ENCODE assay signal across 8 cellular contexts in the genomic region with DNA sequence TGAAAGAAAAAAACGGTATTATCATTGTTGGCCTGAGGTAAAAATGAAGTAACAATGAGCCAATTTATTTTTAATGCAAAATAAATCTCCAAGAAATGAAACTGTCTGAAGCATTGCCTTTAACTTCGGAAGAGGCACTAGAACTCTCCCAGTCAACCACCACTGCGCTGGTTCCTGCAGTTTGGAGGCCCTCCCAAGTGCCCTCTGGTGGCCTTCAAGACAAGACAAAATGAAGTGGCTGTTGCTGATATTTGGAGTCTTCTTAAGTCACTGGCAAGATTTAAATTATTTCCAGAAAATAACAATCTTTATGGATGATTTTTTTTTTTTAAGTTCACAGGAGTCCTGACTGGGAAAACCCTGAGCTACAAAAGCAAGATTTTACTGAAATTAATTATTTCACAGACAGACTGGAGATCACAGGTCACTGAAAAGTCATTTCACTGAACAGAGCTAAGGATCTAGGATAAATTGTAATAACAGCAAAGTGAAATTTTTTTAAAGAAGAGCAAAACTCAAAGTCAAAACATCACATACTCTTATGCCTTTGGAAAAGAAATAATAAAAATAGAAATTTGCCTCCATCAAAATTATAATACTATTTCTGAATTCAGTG. TPM values are rescaled to one million over a fixed set of nuclear protein-coding genes. Genes with fewer than 3 reads are reported as not detected.
A peak's percentile ranks its signal among the peaks of the same experiment; 100 is the strongest.
DNase-seq lines count a peak whose midpoint lies in the region; ATAC-seq and TF ChIP-seq lines count a peak whose summit lies in the region.

No MANE protein-coding gene starts in this region.

- peak overlapping the region; percentile 35 for H3K27ac Mint-ChIP-seq in CD8-positive, alpha-beta T cell

- POLR2A ChIA-PET in CD8-positive, alpha-beta T cell (lab: Charles Lee), result no interaction called here

- in situ Hi-C loops in gastrocnemius medialis (cut with MboI; ENCODE audit: low sequenced_read_pairs in 4 of 4), result loop anchor here in 1 of 4 donors (25.0 kb wide), 1 partner anchor 412 kb away; no protein-coding TSS in a partner anchor

- DNase-seq in CD8-positive, alpha-beta T cell, result peak in 5 of 7 experiments; percentile 21 to 33 (median 25)
- DNase-seq in HCEC 1CT (peak; percentile 54), NOMO-1 treated with DMSO at 0.1 percent for 48 hours (lab: John Stamatoyannopoulos, UW; ENCODE audit: unreplicated experiment) (peak; percentile 43), adrenal gland (peak; percentile 32 to 84 (median 61)), right cardiac atrium (peak; percentile 73 to 85 (median 77)), gastrocnemius medialis (peak; percentile 29 to 56)

- peaks cover 31% of the 10 kb centered on the region for H3K4me1 Mint-ChIP-seq in CD8-positive, alpha-beta T cell (ENCODE audit: low read depth)

- intact Hi-C loops in CD8-positive, alpha-beta T cell (cut with DNase I, micrococcal nuclease), result loop anchor here (2.0 kb wide), 2 partner anchors 52 to 410 kb away; no protein-coding TSS in a partner anchor
- intact Hi-C loops in adrenal gland (cut with DNase I) (no loop called here), right cardiac atrium (cut with DNase I) (loop anchor here in 1 of 4 donors (5.0 to 10.0 kb wide), 2 partner anchors 336 to 407 kb away; no protein-coding TSS in a partner anchor), gastrocnemius medialis (cut with DNase I; ENCODE audit: low total_unique reads) (no loop called here)

- H3K4me1 ChIP-seq in CD8-positive, alpha-beta T cell (ENCODE audit: insufficient read depth, low read length), result no peaks in the 10 kb centered on the region
- no peaks in the 10 kb centered on the region for H3K4me1 ChIP-seq in adrenal gland (replicated peaks in 1 of 2)
- peaks cover 10% of the 10 kb centered on the region for H3K4me1 ChIP-seq in right cardiac atrium (ENCODE audit: control insufficient read depth, insufficient read depth, low read length)
- peaks cover 0 to 16% of the 10 kb centered on the region in 2 donors for H3K4me1 ChIP-seq in gastrocnemius medialis

- H3K9me3 ChIP-seq in CD8-positive, alpha-beta T cell (ENCODE audit: low read length), result no peaks in the 10 kb centered on the region
- no peaks in the 10 kb centered on the region for H3K9me3 ChIP-seq in adrenal gland (replicated peaks in 1 of 3)
- no peaks in the 10 kb centered on the region for H3K9me3 ChIP-seq in right cardiac atrium (ENCODE audit: control insufficient read depth, low read length)
- no peaks in the 10 kb centered on the region for H3K9me3 ChIP-seq in gastrocnemius medialis

- WGBS in adrenal gland, 4 donors, result 36 to 56% (median 45%) methylated on average over 3 of the region's 3 CpGs
- 30% methylated on average over 3 of the region's 3 CpGs for WGBS in right cardiac atrium

- H3K27me3 Mint-ChIP-seq in CD8-positive, alpha-beta T cell (ENCODE audit: low read depth), result no peaks in the 10 kb centered on the region

- peaks cover 81% of the 10 kb centered on the region for H3K36me3 Mint-ChIP-seq in CD8-positive, alpha-beta T cell

- H3K27ac ChIP-seq in CD8-positive, alpha-beta T cell (ENCODE audit: low read depth, low read length), result no peak overlapping the region
- H3K27ac ChIP-seq in adrenal gland (no peak overlapping the region), right cardiac atrium (ENCODE audit: low read length) (no peak overlapping the region), gastrocnemius medialis (no peak overlapping the region)

- no peak overlapping the region for H3K4me3 ChIP-seq in CD8-positive, alpha-beta T cell (ENCODE audit: low read depth, low read length)
- H3K4me3 ChIP-seq in adrenal gland (no peak overlapping the region), right cardiac atrium (ENCODE audit: low read length) (no peak overlapping the region), gastrocnemius medialis (no peak overlapping the region)

- ATAC-seq in CD8-positive, alpha-beta T cell, result peak; percentile 63
- peak; percentile 79 to 84 for ATAC-seq in right cardiac atrium
- peak; percentile 58 to 77 for ATAC-seq in gastrocnemius medialis
- no peak for ATAC-seq in HG02623 (IDR thresholded peaks at IDR 0.05; ENCODE audit: unreplicated experiment)
- no peak for ATAC-seq in HG03095 (IDR thresholded peaks at IDR 0.05; ENCODE audit: unreplicated experiment)

- CTCF ChIA-PET in CD8-positive, alpha-beta T cell (lab: Charles Lee), result interaction anchor here (0.6 to 0.7 kb wide), 2 partner anchors 13 to 26 kb away, joined by 3 to 4 read pairs; no protein-coding TSS in a partner anchor

- TF ChIP-seq POLR2A in adrenal gland (IDR thresholded peaks at IDR 0.05) (no peak), gastrocnemius medialis (IDR thresholded peaks at IDR 0.05) (no peak)

- no peaks in the 10 kb centered on the region for H3K27me3 ChIP-seq in CD8-positive, alpha-beta T cell (ENCODE audit: insufficient read depth, low read length)
- H3K27me3 ChIP-seq in adrenal gland (no peaks in the 10 kb centered on the region), right cardiac atrium (ENCODE audit: control insufficient read depth, insufficient read depth) (no peaks in the 10 kb centered on the region), gastrocnemius medialis (no peaks in the 10 kb centered on the region)

- TF ChIP-seq CTCF in CD8-positive, alpha-beta T cell (IDR thresholded peaks at IDR 0.05), result peak; percentile 55
- TF ChIP-seq CTCF in adrenal gland (IDR thresholded peaks at IDR 0.05) (peak; percentile 33 to 66 (median 56)), gastrocnemius medialis (IDR thresholded peaks at IDR 0.05 in 4 of 5, conservative IDR thresholded peaks at IDR 0.05 in 1 of 5) (peak in 4 of 5 experiments; percentile 45 to 70 (median 54))

- H3K4me3 Mint-ChIP-seq in CD8-positive, alpha-beta T cell, result no peak overlapping the region

- H3K9me3 Mint-ChIP-seq in CD8-positive, alpha-beta T cell, result no peaks in the 10 kb centered on the region

- peaks cover 26% of the 10 kb centered on the region for H3K36me3 ChIP-seq in CD8-positive, alpha-beta T cell (ENCODE audit: insufficient read depth, low read length)
- peaks cover 0 to 41% of the 10 kb centered on the region in 2 donors for H3K36me3 ChIP-seq in adrenal gland (replicated peaks in 1 of 2)
- peaks cover 0 to 33% of the 10 kb centered on the region in 2 donors for H3K36me3 ChIP-seq in gastrocnemius medialis

RNA-seq across cellular contexts. Expression of a gene that starts 58.2 kb away (rescaled TPM):
- total RNA-seq in CD8-positive, alpha-beta T cell, result 10 to 100 TPM; 75.0 to 77.1 TPM
- 10 to 100 TPM; 15.3 to 69.4 (median 43.8) TPM for total RNA-seq in adrenal gland
- 10 to 100 TPM in 2 of 3 donors, 1 to 10 TPM in 1; 7.1 to 22.8 (median 11.5) TPM for polyA plus RNA-seq in adrenal gland
- total RNA-seq in right cardiac atrium, result 10 to 100 TPM; 22.7 to 30.4 (median 25.9) TPM
- 6.8 TPM for polyA plus RNA-seq in right cardiac atrium
- 10 to 100 TPM; 29.4 to 63.7 (median 37.9) TPM for total RNA-seq in gastrocnemius medialis

Comparison
In these comparisons a context has a peak if more than half of its experiments do, and no peak if none do; other contexts are left out.
1. ATAC-seq: peak in CD8-positive, alpha-beta T cell (single experiment), right cardiac atrium (2 of 2) and gastrocnemius medialis (2 of 2); none in HG02623 (single experiment) and HG03095 (single experiment).
2. DNase-seq: peak in every context shown above with its lines; median percentile 77 in right cardiac atrium; 61 in adrenal gland; 54 in HCEC 1CT; 43 in NOMO-1 treated with DMSO at 0.1 percent for 48 hours; 42 in gastrocnemius medialis; 25 in CD8-positive, alpha-beta T cell.
3. intact Hi-C loops: an anchor here in CD8-positive, alpha-beta T cell (2.0 kb wide); none called in adrenal gland and gastrocnemius medialis.
4. Peak in every context shown above with its lines, with median percentiles within 50 percentile points of each other: CTCF ChIP-seq.